ENCODE assay signal across 8 cellular contexts in genomic region chr1:156123356-156124196, GRCh38. TPM values are rescaled to one million over a fixed set of nuclear protein-coding genes. Genes with fewer than 3 reads are reported as not detected.
A peak's percentile ranks its signal among the peaks of the same experiment; 100 is the strongest.
DNase-seq lines count a peak whose midpoint lies in the region; ATAC-seq, FAIRE-seq and TF ChIP-seq lines count a peak whose summit lies in the region.

No MANE protein-coding gene starts in this region.

- H3K4me1 ChIP-seq in skeletal muscle tissue (ENCODE audit: control insufficient read depth in 3 of 3, insufficient read depth in 3 of 3, low read length in 3 of 3), result peaks cover 93 to 95% (median 94%) of the 10 kb centered on the region in 3 donors

- no peak for TF ChIP-seq POLR2A in GM12891 (IDR thresholded peaks at IDR 0.05; ENCODE audit: low read depth, low read length)

- peak; percentile 24 for TF ChIP-seq CTCF in GM13977 (IDR thresholded peaks at IDR 0.05; ENCODE audit: extremely low read depth, insufficient read depth, missing control alignments)

- H3K9ac ChIP-seq in skeletal muscle tissue (ENCODE audit: low read depth in 1 of 3, low read length in 3 of 3), result peak overlapping the region; percentile 84 to 86 (median 84)

- peak; percentile 48 for FAIRE-seq in TTC549 (lab: Jason Lieb, UNC)
- FAIRE-seq in GM12891 (lab: Jason Lieb, UNC), result no peak

- in situ Hi-C loops in GM13977 (cut with MboI; ENCODE audit: low pct_unique_long_range_greater_than_20kb, low sequenced_read_pairs, unreplicated experiment), result no loop called here

- no peak for DNase-seq in GM13977 (ENCODE audit: low spot score)
- DNase-seq in NCI-H2107 treated with DMSO at 0.1 percent for 48 hours (lab: John Stamatoyannopoulos, UW; ENCODE audit: unreplicated experiment), result peak; percentile 97
- DNase-seq in brain pericyte (ENCODE audit: low read depth, low spot score), result peak; percentile 92
- peak; percentile 54 for DNase-seq in iPS-NIHi7 (ENCODE audit: extremely low spot score)
- DNase-seq in GM12891 (ENCODE audit: insufficient read length, low spot score), result no peak

- H3K27me3 ChIP-seq in skeletal muscle tissue (ENCODE audit: control insufficient read depth in 3 of 3, insufficient read depth in 3 of 3, low read length in 3 of 3), result no peaks in the 10 kb centered on the region

- H3K36me3 ChIP-seq in skeletal muscle tissue (ENCODE audit: control insufficient read depth in 3 of 3, insufficient read depth in 3 of 3, low read length in 3 of 3), result peaks cover 0 to 7% (median 3%) of the 10 kb centered on the region in 3 donors

- peak overlapping the region; percentile 48 to 73 (median 62) for H3K4me3 ChIP-seq in skeletal muscle tissue (ENCODE audit: low read length in 3 of 3)

- no peaks in the 10 kb centered on the region for H3K9me3 ChIP-seq in skeletal muscle tissue (ENCODE audit: control insufficient read depth in 3 of 3, low read length in 3 of 3)

- ATAC-seq in HG03108 (IDR thresholded peaks at IDR 0.05; ENCODE audit: unreplicated experiment), result no peak

- H3K27ac ChIP-seq in skeletal muscle tissue (ENCODE audit: low read depth, low read length), result peak overlapping the region; percentile 99

TF ChIP-seq in GM12891, 5 proteins besides CTCF, POLR2A, EP300 and RAD21:
- TF ChIP-seq POLR2AphosphoS5 (IDR thresholded peaks at IDR 0.05; ENCODE audit: low read depth, low read length) (no peak), TAF1 (IDR thresholded peaks at IDR 0.05; ENCODE audit: low read depth, low read length) (no peak), PAX5 (IDR thresholded peaks at IDR 0.05; ENCODE audit: insufficient read depth, low read length, severe bottlenecking) (no peak), SPI1 (IDR thresholded peaks at IDR 0.05; ENCODE audit: low read depth, low read length) (no peak), POU2F2 (IDR thresholded peaks at IDR 0.05; ENCODE audit: low read depth, low read length) (no peak)

RNA-seq across cellular contexts. Expression of gene LMNA, which starts 9.1 kb away (rescaled TPM):
- total RNA-seq in skeletal muscle tissue, result 399 TPM
- 70.7 TPM for polyA plus RNA-seq in GM12891 (2012; ENCODE audit: low read depth, missing spikeins)

RNA-seq across cellular contexts. Expression of gene SEMA4A, which starts 29.8 kb away (rescaled TPM):
- 4.2 TPM for total RNA-seq in skeletal muscle tissue
- polyA plus RNA-seq in GM12891 (2012; ENCODE audit: low read depth, missing spikeins), result 26.3 TPM

RNA-seq across cellular contexts. Expression of gene MEX3A, which starts 41.3 kb away (rescaled TPM):
- total RNA-seq in skeletal muscle tissue, result 6.8 TPM
- 0.56 TPM for polyA plus RNA-seq in GM12891 (2012; ENCODE audit: low read depth, missing spikeins)

Comparison
In these comparisons a context has a peak if more than half of its experiments do, and no peak if none do; other contexts are left out.
1. DNase-seq: peak in NCI-H2107 treated with DMSO at 0.1 percent for 48 hours (single experiment), brain pericyte (single experiment) and iPS-NIHi7 (single experiment); none in GM13977 (single experiment) and GM12891 (single experiment).